8 cellular contexts compared by ENCODE assay signal in the genomic region with DNA sequence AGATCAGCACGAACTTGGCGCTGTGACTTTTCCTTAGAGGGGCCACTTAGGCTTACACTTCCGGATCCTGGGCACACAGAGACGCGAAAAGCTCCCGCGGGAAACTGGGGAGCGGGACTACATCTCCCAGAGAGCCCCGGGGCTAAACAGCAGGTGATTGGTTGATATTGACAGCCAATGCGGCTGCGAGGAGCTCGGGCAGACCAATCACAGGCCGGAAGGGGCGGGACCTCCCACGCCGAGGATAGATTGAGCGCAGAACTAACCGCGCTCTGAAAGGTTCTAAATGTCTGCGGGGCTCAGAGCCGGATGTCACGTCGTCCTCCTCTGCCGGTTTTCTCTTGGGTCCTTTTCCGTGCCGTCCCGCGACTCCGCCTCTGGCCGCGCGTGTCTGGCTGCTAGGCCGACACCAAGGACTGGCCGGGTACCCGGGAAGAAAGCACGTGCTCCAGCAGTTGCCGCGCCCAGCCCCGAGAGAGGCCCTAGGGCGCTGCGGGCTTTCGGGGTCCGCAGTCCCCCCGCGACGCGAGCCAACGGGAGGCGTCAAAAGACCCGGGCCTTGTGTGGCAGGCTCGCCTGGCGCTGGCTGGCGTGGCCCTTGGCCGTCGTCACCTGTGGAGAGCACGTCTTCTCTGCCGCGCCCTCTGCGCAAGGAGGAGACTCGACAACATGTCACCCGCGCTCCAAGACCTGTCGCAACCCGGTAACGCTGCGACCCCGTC. TPM values are rescaled to one million over a fixed set of nuclear protein-coding genes. Genes with fewer than 3 reads are reported as not detected.
DNase-seq lines count a peak whose midpoint lies in the region; TF ChIP-seq lines count a peak whose summit lies in the region.

A gene (plus strand): TSS at position 258 of the 722 bp plus-strand sequence. CDS start 412 bp downstream, at position 670.

- DNase-seq in GF-D8 (lab: John Stamatoyannopoulos, UW) (peak; percentile 98), HEK293T (ENCODE audit: extremely low spot score) (peak; percentile 100), MV-4-11 (lab: John Stamatoyannopoulos, UW) (peak; percentile 100), SK-MEL-5 (ENCODE audit: low read depth, low spot score) (peak; percentile 99), foreskin melanocyte (peak; percentile 99)
- peak; percentile 98 for DNase-seq in activated naive CD4-positive, alpha-beta T cell treated with Interleukin-2 at 50 U/mL for 16 hours

- peak within 1 kb of the TSS; percentile 88 for H3K27ac ChIP-seq in subcutaneous abdominal adipose tissue (ENCODE audit: low read depth, low read length)

- H3K9ac ChIP-seq in subcutaneous abdominal adipose tissue (ENCODE audit: low read length in 5 of 5): peak within 1 kb of the TSS; percentile 87 to 91 (median 90)

- POLR2A ChIA-PET in HEK293T (lab: Yijun Ruan, JAX): interaction anchor here (0.6 to 4.3 kb wide), 34 partner anchors 8 to 793 kb away, joined by 3 to 44 read pairs (median 4); a partner anchor contains a TSS

- H3K4me3 ChIP-seq in neuron (ENCODE audit: low read length) (peak within 1 kb of the TSS; percentile 96), subcutaneous abdominal adipose tissue (ENCODE audit: low read depth in 1 of 5, low read length in 5 of 5) (peak within 1 kb of the TSS; percentile 90 to 99 (median 94))

- peaks cover 6% of the 10 kb centered on the region for H3K4me1 ChIP-seq in neuron (ENCODE audit: insufficient read depth, low read length)
- peaks cover 3 to 28% (median 15%) of the 10 kb centered on the region in 5 donors for H3K4me1 ChIP-seq in subcutaneous abdominal adipose tissue (ENCODE audit: control insufficient read depth in 5 of 5, insufficient read depth in 5 of 5, low read length in 5 of 5)

- H3K27me3 ChIP-seq in neuron (ENCODE audit: insufficient read depth, low read length): no peaks in the 10 kb centered on the region
- H3K27me3 ChIP-seq in subcutaneous abdominal adipose tissue (ENCODE audit: control insufficient read depth in 5 of 5, insufficient read depth in 4 of 5, low read length in 5 of 5): peaks cover 0 to 4% (median 0%) of the 10 kb centered on the region in 5 donors

- CTCF ChIA-PET in HEK293T (lab: Yijun Ruan, JAX): interaction anchor here (1.5 kb wide), 1 partner anchor 36 kb away, joined by 5 read pairs; no protein-coding TSS in a partner anchor

- peak within 1 kb of the TSS; percentile 94 for H2AFZ ChIP-seq in neuron (ENCODE audit: low read depth, low read length)

- in situ Hi-C loops in SK-MEL-5 (cut with HindIII; ENCODE audit: low pct_unique_long_range_greater_than_20kb, low sequenced_read_pairs): no loop called here

- H3K9me3 ChIP-seq in neuron (ENCODE audit: low read length) (no peaks in the 10 kb centered on the region), subcutaneous abdominal adipose tissue (ENCODE audit: control insufficient read depth in 5 of 5, low read length in 5 of 5) (no peaks in the 10 kb centered on the region)

- H3K36me3 ChIP-seq in neuron (ENCODE audit: insufficient read depth, low read length) (peaks cover 1% of the 10 kb centered on the region), subcutaneous abdominal adipose tissue (ENCODE audit: control insufficient read depth in 5 of 5, insufficient read depth in 5 of 5, low read length in 5 of 5) (peaks cover 0 to 3% (median 0%) of the 10 kb centered on the region in 5 donors)

TF ChIP-seq in HEK293T, 16 proteins besides CTCF, POLR2A, EP300 and RAD21:
- TF ChIP-seq SP1 (IDR thresholded peaks at IDR 0.05) (no peak), L3MBTL2 (conservative IDR thresholded peaks at IDR 0.05) (peak; percentile 99), CTBP1 (IDR thresholded peaks at IDR 0.05; ENCODE audit: borderline replicate concordance) (no peak; the same call in 1 of the 2 replicates), FOXM1 (IDR thresholded peaks at IDR 0.05; ENCODE audit: borderline replicate concordance) (no peak), FOXK2 (IDR thresholded peaks at IDR 0.05) (no peak), TARDBP (IDR thresholded peaks at IDR 0.05) (no peak; the same call in none of the 2 replicates), ELF4 (IDR thresholded peaks at IDR 0.05) (peak; percentile 95), FOXA1 (IDR thresholded peaks at IDR 0.05) (no peak), LEF1 (IDR thresholded peaks at IDR 0.05; ENCODE audit: borderline replicate concordance) (no peak), SUZ12 (IDR thresholded peaks at IDR 0.05) (no peak), HDGF (IDR thresholded peaks at IDR 0.05; ENCODE audit: borderline replicate concordance) (no peak), ZNF384 (IDR thresholded peaks at IDR 0.05) (no peak), ARNT (IDR thresholded peaks at IDR 0.05) (peak; percentile 71), BHLHE40 (IDR thresholded peaks at IDR 0.05; ENCODE audit: borderline replicate concordance) (no peak), NFRKB (IDR thresholded peaks at IDR 0.05) (no peak)
- TF ChIP-seq, protein P1, sequence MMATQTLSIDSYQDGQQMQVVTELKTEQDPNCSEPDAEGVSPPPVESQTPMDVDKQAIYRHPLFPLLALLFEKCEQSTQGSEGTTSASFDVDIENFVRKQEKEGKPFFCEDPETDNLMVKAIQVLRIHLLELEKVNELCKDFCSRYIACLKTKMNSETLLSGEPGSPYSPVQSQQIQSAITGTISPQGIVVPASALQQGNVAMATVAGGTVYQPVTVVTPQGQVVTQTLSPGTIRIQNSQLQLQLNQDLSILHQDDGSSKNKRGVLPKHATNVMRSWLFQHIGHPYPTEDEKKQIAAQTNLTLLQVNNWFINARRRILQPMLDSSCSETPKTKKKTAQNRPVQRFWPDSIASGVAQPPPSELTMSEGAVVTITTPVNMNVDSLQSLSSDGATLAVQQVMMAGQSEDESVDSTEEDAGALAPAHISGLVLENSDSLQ (IDR thresholded peaks at IDR 0.05): peak; percentile 94

RNA-seq across cellular contexts. Expression of the gene that starts here (rescaled TPM):
- total RNA-seq in SK-MEL-5 (2014; rRNA removed; shearing (Covaris generic)): 27.5 and 28.2 TPM in 2 replicates
- polyA plus RNA-seq in SK-MEL-5 (2015; cell fraction: cytosol; rRNA removed): 12.3 and 16.6 TPM in 2 replicates
- 17.4 and 22.3 TPM in 2 replicates for polyA plus RNA-seq in SK-MEL-5 (2015; cell fraction: nucleus; rRNA removed)

Comparison
In these comparisons a context has a peak if more than half of its experiments do, and no peak if none do; other contexts are left out.
1. Peak in every context shown above with its lines: DNase-seq, H3K4me3 ChIP-seq and H3K27ac ChIP-seq.